ENCODE assay signal across 1 cellular context in the genomic region with DNA sequence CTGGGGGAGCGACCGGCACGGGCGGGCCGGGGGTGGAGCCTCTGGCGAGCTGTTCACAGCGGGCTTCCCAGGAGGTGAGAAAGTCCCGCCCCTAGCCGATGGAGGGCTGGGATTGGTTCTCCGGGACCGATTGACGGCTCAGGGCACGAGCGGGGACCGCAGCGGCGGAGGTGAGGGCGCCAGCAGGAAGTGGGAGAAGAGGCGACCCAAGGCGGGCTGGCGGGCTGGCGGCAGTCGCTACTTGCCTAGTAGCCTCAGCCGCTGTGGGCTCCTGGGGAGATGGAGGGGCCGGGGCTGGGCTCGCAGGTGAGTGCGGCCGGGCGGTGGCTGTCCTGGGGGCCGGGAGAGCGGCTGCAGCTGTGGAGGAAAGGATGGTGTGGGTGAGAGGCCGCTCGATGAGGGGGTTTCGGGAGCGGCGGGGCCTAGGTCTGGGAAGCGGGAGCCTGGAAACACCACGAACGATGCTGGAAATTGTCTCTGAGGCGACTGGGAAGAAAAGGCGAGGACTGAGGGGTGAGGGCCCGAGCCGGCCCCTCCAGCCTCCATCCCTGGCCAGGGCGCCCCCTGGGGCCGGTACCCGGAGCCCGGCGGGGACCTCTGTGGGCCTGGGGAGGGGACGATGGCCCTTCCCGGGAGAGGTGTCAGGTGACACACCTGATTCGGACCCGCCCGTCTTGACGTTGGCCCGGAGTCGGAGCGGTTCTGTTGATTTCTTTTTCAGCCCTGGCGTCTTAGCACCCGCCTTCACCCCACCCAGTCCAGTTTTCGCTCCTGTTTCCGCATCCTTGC.
TF ChIP-seq lines count a peak whose summit lies in the region.

A gene with protein sequence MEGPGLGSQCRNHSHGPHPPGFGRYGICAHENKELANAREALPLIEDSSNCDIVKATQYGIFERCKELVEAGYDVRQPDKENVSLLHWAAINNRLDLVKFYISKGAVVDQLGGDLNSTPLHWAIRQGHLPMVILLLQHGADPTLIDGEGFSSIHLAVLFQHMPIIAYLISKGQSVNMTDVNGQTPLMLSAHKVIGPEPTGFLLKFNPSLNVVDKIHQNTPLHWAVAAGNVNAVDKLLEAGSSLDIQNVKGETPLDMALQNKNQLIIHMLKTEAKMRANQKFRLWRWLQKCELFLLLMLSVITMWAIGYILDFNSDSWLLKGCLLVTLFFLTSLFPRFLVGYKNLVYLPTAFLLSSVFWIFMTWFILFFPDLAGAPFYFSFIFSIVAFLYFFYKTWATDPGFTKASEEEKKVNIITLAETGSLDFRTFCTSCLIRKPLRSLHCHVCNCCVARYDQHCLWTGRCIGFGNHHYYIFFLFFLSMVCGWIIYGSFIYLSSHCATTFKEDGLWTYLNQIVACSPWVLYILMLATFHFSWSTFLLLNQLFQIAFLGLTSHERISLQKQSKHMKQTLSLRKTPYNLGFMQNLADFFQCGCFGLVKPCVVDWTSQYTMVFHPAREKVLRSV (plus strand): TSS at position 198 of the 789 bp plus-strand sequence. CDS start 82 bp downstream, at position 280.

TF ChIP-seq in HepG2, 621 proteins besides CTCF, POLR2A, EP300 and RAD21 (continued from another document and continues in another):
- TF ChIP-seq, protein P1, sequence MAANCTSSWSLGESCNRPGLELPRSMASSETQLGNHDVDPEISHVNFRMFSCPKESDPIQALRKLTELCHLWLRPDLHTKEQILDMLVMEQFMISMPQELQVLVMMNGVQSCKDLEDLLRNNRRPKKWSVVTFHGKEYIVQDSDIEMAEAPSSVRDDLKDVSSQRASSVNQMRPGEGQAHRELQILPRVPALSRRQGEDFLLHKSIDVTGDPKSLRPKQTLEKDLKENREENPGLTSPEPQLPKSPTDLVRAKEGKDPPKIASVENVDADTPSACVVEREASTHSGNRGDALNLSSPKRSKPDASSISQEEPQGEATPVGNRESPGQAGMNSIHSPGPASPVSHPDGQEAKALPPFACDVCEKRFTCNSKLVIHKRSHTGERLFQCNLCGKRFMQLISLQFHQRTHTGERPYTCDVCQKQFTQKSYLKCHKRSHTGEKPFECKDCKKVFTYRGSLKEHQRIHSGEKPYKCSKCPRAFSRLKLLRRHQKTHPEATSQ (CRISPR knock-in tag; IDR thresholded peaks at IDR 0.05; ENCODE audit: borderline replicate concordance), result 0 out of 2 replicates have a peak, but pooled peaks have one; percentile 1
- TF ChIP-seq NFATC3 (CRISPR knock-in tag; IDR thresholded peaks at IDR 0.05) (peak; percentile 37; the same call in 1 of the 2 replicates), ZFP41 (CRISPR knock-in tag; IDR thresholded peaks at IDR 0.05; ENCODE audit: borderline replicate concordance) (no peak), BHLHE40 (IDR thresholded peaks at IDR 0.05; ENCODE audit: low read length) (peak; percentile 79), JUN (CRISPR knock-in tag; IDR thresholded peaks at IDR 0.05) (peak; percentile 45; the same call in 1 of the 2 replicates), AGO2 (optimal IDR thresholded peaks at IDR 0.05; ENCODE audit: low read depth, low read length) (peak; percentile 36), ZEB1 (IDR thresholded peaks at IDR 0.05; ENCODE audit: insufficient replicate concordance, low read depth) (peak; percentile 47), ZFY (CRISPR knock-in tag; IDR thresholded peaks at IDR 0.05) (peak; percentile 90), WIZ (CRISPR knock-in tag; IDR thresholded peaks at IDR 0.05) (no peak), RCOR2 (CRISPR knock-in tag; IDR thresholded peaks at IDR 0.05) (no peak), GABPA (IDR thresholded peaks at IDR 0.05; ENCODE audit: low read depth, low read length) (peak; percentile 32), GABPA (CRISPR knock-in tag; IDR thresholded peaks at IDR 0.05; ENCODE audit: low read depth) (peak; percentile 73), ZNF747 (CRISPR knock-in tag; IDR thresholded peaks at IDR 0.05; ENCODE audit: borderline replicate concordance) (0 out of 2 replicates have a peak, but pooled peaks have one; percentile 43), RAD51 (IDR thresholded peaks at IDR 0.05; ENCODE audit: borderline replicate concordance) (no peak), NR2C2 (CRISPR knock-in tag; IDR thresholded peaks at IDR 0.05; ENCODE audit: borderline replicate concordance) (0 out of 2 replicates have a peak, but pooled peaks have one; percentile 39), ZNF263 (CRISPR knock-in tag; IDR thresholded peaks at IDR 0.05) (no peak), MEIS1 (CRISPR knock-in tag; IDR thresholded peaks at IDR 0.05; ENCODE audit: borderline replicate concordance) (peak; percentile 56; the same call in 1 of the 2 replicates), ZNF446 (CRISPR knock-in tag; IDR thresholded peaks at IDR 0.05) (0 out of 2 replicates have a peak, but pooled peaks have one; percentile 43), KAT8 (CRISPR knock-in tag; IDR thresholded peaks at IDR 0.05) (peak; percentile 69), GATAD1 (CRISPR knock-in tag; IDR thresholded peaks at IDR 0.05) (no peak), ZNF484 (CRISPR knock-in tag; IDR thresholded peaks at IDR 0.05; ENCODE audit: borderline replicate concordance, low read depth) (no peak), BORCS8-MEF2B (CRISPR knock-in tag; IDR thresholded peaks at IDR 0.05) (peak; percentile 38; the same call in 1 of the 2 replicates), SIN3A (IDR thresholded peaks at IDR 0.05; ENCODE audit: borderline replicate concordance, low read depth, low read length) (peak; percentile 16; the same call in 1 of the 2 replicates), ZNF598 (CRISPR knock-in tag; IDR thresholded peaks at IDR 0.05; ENCODE audit: borderline replicate concordance) (peak; percentile 47; the same call in 1 of the 2 replicates), SRY (CRISPR knock-in tag; IDR thresholded peaks at IDR 0.05) (0 out of 2 replicates have a peak, but pooled peaks have one; percentile 36), SIX4 (CRISPR knock-in tag; IDR thresholded peaks at IDR 0.05) (peak; percentile 75), ELF4 (CRISPR knock-in tag; IDR thresholded peaks at IDR 0.05; ENCODE audit: borderline replicate concordance) (peak; percentile 62; the same call in 1 of the 2 replicates), TGIF2 (CRISPR knock-in tag; IDR thresholded peaks at IDR 0.05) (0 out of 2 replicates have a peak, but pooled peaks have one; percentile 38), LCORL (IDR thresholded peaks at IDR 0.05) (no peak), LCORL (CRISPR knock-in tag; IDR thresholded peaks at IDR 0.05) (0 out of 2 replicates have a peak, but pooled peaks have one; percentile 32)
- TF ChIP-seq, protein P2, sequence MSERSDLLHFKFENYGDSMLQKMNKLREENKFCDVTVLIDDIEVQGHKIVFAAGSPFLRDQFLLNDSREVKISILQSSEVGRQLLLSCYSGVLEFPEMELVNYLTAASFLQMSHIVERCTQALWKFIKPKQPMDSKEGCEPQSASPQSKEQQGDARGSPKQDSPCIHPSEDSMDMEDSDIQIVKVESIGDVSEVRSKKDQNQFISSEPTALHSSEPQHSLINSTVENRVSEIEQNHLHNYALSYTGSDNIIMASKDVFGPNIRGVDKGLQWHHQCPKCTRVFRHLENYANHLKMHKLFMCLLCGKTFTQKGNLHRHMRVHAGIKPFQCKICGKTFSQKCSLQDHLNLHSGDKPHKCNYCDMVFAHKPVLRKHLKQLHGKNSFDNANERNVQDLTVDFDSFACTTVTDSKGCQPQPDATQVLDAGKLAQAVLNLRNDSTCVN (CRISPR knock-in tag; IDR thresholded peaks at IDR 0.05; ENCODE audit: borderline replicate concordance), result 0 out of 2 replicates have a peak, but pooled peaks have one; percentile 3
- TF ChIP-seq, protein P3, sequence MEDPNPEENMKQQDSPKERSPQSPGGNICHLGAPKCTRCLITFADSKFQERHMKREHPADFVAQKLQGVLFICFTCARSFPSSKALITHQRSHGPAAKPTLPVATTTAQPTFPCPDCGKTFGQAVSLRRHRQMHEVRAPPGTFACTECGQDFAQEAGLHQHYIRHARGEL (CRISPR knock-in tag; IDR thresholded peaks at IDR 0.05), result no peak
- TF ChIP-seq, protein P4, sequence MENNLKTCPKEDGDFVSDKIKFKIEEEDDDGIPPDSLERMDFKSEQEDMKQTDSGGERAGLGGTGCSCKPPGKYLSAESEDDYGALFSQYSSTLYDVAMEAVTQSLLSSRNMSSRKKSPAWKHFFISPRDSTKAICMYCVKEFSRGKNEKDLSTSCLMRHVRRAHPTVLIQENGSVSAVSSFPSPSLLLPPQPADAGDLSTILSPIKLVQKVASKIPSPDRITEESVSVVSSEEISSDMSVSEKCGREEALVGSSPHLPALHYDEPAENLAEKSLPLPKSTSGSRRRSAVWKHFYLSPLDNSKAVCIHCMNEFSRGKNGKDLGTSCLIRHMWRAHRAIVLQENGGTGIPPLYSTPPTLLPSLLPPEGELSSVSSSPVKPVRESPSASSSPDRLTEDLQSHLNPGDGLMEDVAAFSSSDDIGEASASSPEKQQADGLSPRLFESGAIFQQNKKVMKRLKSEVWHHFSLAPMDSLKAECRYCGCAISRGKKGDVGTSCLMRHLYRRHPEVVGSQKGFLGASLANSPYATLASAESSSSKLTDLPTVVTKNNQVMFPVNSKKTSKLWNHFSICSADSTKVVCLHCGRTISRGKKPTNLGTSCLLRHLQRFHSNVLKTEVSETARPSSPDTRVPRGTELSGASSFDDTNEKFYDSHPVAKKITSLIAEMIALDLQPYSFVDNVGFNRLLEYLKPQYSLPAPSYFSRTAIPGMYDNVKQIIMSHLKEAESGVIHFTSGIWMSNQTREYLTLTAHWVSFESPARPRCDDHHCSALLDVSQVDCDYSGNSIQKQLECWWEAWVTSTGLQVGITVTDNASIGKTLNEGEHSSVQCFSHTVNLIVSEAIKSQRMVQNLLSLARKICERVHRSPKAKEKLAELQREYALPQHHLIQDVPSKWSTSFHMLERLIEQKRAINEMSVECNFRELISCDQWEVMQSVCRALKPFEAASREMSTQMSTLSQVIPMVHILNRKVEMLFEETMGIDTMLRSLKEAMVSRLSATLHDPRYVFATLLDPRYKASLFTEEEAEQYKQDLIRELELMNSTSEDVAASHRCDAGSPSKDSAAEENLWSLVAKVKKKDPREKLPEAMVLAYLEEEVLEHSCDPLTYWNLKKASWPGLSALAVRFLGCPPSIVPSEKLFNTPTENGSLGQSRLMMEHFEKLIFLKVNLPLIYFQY (CRISPR knock-in tag; IDR thresholded peaks at IDR 0.05; ENCODE audit: borderline replicate concordance), result peak; percentile 25; the same call in 1 of the 2 replicates
- TF ChIP-seq, protein P5, sequence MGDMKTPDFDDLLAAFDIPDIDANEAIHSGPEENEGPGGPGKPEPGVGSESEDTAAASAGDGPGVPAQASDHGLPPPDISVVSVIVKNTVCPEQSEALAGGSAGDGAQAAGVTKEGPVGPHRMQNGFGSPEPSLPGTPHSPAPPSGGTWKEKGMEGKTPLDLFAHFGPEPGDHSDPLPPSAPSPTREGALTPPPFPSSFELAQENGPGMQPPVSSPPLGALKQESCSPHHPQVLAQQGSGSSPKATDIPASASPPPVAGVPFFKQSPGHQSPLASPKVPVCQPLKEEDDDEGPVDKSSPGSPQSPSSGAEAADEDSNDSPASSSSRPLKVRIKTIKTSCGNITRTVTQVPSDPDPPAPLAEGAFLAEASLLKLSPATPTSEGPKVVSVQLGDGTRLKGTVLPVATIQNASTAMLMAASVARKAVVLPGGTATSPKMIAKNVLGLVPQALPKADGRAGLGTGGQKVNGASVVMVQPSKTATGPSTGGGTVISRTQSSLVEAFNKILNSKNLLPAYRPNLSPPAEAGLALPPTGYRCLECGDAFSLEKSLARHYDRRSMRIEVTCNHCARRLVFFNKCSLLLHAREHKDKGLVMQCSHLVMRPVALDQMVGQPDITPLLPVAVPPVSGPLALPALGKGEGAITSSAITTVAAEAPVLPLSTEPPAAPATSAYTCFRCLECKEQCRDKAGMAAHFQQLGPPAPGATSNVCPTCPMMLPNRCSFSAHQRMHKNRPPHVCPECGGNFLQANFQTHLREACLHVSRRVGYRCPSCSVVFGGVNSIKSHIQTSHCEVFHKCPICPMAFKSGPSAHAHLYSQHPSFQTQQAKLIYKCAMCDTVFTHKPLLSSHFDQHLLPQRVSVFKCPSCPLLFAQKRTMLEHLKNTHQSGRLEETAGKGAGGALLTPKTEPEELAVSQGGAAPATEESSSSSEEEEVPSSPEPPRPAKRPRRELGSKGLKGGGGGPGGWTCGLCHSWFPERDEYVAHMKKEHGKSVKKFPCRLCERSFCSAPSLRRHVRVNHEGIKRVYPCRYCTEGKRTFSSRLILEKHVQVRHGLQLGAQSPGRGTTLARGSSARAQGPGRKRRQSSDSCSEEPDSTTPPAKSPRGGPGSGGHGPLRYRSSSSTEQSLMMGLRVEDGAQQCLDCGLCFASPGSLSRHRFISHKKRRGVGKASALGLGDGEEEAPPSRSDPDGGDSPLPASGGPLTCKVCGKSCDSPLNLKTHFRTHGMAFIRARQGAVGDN (CRISPR knock-in tag; IDR thresholded peaks at IDR 0.05), result peak; percentile 79
- TF ChIP-seq, protein P6, sequence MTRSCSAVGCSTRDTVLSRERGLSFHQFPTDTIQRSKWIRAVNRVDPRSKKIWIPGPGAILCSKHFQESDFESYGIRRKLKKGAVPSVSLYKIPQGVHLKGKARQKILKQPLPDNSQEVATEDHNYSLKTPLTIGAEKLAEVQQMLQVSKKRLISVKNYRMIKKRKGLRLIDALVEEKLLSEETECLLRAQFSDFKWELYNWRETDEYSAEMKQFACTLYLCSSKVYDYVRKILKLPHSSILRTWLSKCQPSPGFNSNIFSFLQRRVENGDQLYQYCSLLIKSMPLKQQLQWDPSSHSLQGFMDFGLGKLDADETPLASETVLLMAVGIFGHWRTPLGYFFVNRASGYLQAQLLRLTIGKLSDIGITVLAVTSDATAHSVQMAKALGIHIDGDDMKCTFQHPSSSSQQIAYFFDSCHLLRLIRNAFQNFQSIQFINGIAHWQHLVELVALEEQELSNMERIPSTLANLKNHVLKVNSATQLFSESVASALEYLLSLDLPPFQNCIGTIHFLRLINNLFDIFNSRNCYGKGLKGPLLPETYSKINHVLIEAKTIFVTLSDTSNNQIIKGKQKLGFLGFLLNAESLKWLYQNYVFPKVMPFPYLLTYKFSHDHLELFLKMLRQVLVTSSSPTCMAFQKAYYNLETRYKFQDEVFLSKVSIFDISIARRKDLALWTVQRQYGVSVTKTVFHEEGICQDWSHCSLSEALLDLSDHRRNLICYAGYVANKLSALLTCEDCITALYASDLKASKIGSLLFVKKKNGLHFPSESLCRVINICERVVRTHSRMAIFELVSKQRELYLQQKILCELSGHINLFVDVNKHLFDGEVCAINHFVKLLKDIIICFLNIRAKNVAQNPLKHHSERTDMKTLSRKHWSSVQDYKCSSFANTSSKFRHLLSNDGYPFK (CRISPR knock-in tag; IDR thresholded peaks at IDR 0.05; ENCODE audit: borderline replicate concordance), result peak; percentile 10; the same call in 1 of the 2 replicates
- TF ChIP-seq, protein P7, sequence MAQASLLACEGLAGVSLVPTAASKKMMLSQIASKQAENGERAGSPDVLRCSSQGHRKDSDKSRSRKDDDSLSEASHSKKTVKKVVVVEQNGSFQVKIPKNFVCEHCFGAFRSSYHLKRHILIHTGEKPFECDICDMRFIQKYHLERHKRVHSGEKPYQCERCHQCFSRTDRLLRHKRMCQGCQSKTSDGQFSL (CRISPR knock-in tag; IDR thresholded peaks at IDR 0.05), result peak; percentile 38; the same call in 1 of the 2 replicates
- TF ChIP-seq, protein P8, sequence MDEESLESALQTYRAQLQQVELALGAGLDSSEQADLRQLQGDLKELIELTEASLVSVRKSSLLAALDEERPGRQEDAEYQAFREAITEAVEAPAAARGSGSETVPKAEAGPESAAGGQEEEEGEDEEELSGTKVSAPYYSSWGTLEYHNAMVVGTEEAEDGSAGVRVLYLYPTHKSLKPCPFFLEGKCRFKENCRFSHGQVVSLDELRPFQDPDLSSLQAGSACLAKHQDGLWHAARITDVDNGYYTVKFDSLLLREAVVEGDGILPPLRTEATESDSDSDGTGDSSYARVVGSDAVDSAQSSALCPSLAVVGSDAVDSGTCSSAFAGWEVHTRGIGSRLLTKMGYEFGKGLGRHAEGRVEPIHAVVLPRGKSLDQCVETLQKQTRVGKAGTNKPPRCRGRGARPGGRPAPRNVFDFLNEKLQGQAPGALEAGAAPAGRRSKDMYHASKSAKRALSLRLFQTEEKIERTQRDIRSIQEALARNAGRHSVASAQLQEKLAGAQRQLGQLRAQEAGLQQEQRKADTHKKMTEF (CRISPR knock-in tag; IDR thresholded peaks at IDR 0.05), result peak; percentile 57; the same call in 1 of the 2 replicates
